In the genomic region with DNA sequence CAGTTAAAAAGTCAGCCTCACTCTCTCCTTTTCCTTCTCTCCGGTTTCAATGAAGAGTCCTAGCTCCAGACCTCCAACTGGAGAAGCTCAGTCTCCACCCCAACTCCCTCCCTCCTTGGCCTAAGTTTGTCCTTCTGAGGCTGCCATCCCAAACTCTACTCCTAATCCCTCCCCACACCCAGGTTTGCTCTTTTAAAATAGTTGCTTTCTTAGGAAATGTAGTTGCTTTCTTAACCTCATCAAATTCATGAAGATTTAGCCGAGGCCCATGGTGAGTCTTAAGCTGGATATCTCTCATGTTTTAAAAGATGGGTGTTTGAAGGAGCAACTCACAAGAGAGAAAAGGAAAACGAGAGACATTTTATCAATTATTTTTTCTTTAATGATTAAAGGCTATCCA, we compare ENCODE assay signal across 8 cellular contexts. TPM values are rescaled to one million over a fixed set of nuclear protein-coding genes. Genes with fewer than 3 reads are reported as not detected.
DNase-seq lines count a peak whose midpoint lies in the region; ATAC-seq and TF ChIP-seq lines count a peak whose summit lies in the region.

No MANE protein-coding gene starts in this region.

- TF ChIP-seq CTCF in AG09319 (IDR thresholded peaks at IDR 0.05; ENCODE audit: low read depth, low read length) (no peak), glutamatergic neuron (IDR thresholded peaks at IDR 0.05; ENCODE audit: partially characterized antibody, unreplicated experiment) (no peak)

- H3K4me3 ChIP-seq in skeletal muscle tissue (ENCODE audit: low read length in 3 of 3), result peak overlapping the region in 2 of 3 donors; percentile 31 to 41

- H3K9me3 ChIP-seq in skeletal muscle tissue (ENCODE audit: control insufficient read depth in 3 of 3, low read length in 3 of 3), result no peaks in the 10 kb centered on the region

- peak overlapping the region; percentile 96 for H3K4me3 Mint-ChIP-seq in activated CD8-positive, alpha-beta T cell treated with anti-CD3 and anti-CD28 coated beads, Interleukin-2, amount 10 ng/mL, durations not matched to agents 7 days and 5 days
- peak overlapping the region; percentile 91 for H3K4me3 Mint-ChIP-seq in glutamatergic neuron (ENCODE audit: unreplicated experiment)

- peaks cover 0 to 3% (median 0%) of the 10 kb centered on the region in 3 donors for H3K36me3 ChIP-seq in skeletal muscle tissue (ENCODE audit: control insufficient read depth in 3 of 3, insufficient read depth in 3 of 3, low read length in 3 of 3)

- no peak for ATAC-seq in activated CD8-positive, alpha-beta T cell treated with anti-CD3 and anti-CD28 coated beads, Interleukin-2, amount 10 ng/mL, durations not matched to agents 7 days and 5 days
- ATAC-seq in HG02798 (IDR thresholded peaks at IDR 0.05; ENCODE audit: poor library complexity, unreplicated experiment), result no peak
- ATAC-seq in HG03565 (IDR thresholded peaks at IDR 0.05; ENCODE audit: unreplicated experiment), result no peak

- CTCF ChIA-PET in activated CD8-positive, alpha-beta T cell treated with anti-CD3 and anti-CD28 coated beads, Interleukin-2, amount 10 ng/mL, durations not matched to agents 7 days and 5 days (lab: Charles Lee), result interaction anchor here (0.9 to 1.0 kb wide), 2 partner anchors 9 to 27 kb away, joined by 3 read pairs; no protein-coding TSS in a partner anchor

- no peak overlapping the region for H3K9ac ChIP-seq in skeletal muscle tissue (ENCODE audit: low read depth in 1 of 3, low read length in 3 of 3)

- H3K36me3 Mint-ChIP-seq in activated CD8-positive, alpha-beta T cell treated with anti-CD3 and anti-CD28 coated beads, Interleukin-2, amount 10 ng/mL, durations not matched to agents 7 days and 5 days (ENCODE audit: low read depth), result peaks cover 12% of the 10 kb centered on the region
- H3K36me3 Mint-ChIP-seq in glutamatergic neuron (ENCODE audit: unreplicated experiment), result no peaks in the 10 kb centered on the region

- no peak overlapping the region for H3K27ac ChIP-seq in skeletal muscle tissue (ENCODE audit: low read depth, low read length)

- DNase-seq in AG09319 (ENCODE audit: extremely low read depth, low read depth), result peak; percentile 28
- peak; percentile 36 for DNase-seq in HK-2 (ENCODE audit: unreplicated experiment)
- peak; percentile 26 for DNase-seq in activated CD8-positive, alpha-beta T cell treated with anti-CD3 and anti-CD28 coated beads, Interleukin-2, amount 10 ng/mL, durations not matched to agents 7 days and 5 days
- DNase-seq in glutamatergic neuron, result peak; percentile 21
- DNase-seq in central memory CD4-positive, alpha-beta T cell, result no peak

- no peaks in the 10 kb centered on the region for H3K9me3 Mint-ChIP-seq in activated CD8-positive, alpha-beta T cell treated with anti-CD3 and anti-CD28 coated beads, Interleukin-2, amount 10 ng/mL, durations not matched to agents 7 days and 5 days (ENCODE audit: insufficient read depth)
- peaks cover 4% of the 10 kb centered on the region for H3K9me3 Mint-ChIP-seq in glutamatergic neuron (ENCODE audit: unreplicated experiment)

- no peaks in the 10 kb centered on the region for H3K27me3 Mint-ChIP-seq in activated CD8-positive, alpha-beta T cell treated with anti-CD3 and anti-CD28 coated beads, Interleukin-2, amount 10 ng/mL, durations not matched to agents 7 days and 5 days (ENCODE audit: low read depth)
- peaks cover 2% of the 10 kb centered on the region for H3K27me3 Mint-ChIP-seq in glutamatergic neuron (ENCODE audit: unreplicated experiment)

- H3K4me1 Mint-ChIP-seq in activated CD8-positive, alpha-beta T cell treated with anti-CD3 and anti-CD28 coated beads, Interleukin-2, amount 10 ng/mL, durations not matched to agents 7 days and 5 days (ENCODE audit: low read depth), result peaks cover 30% of the 10 kb centered on the region
- H3K4me1 Mint-ChIP-seq in glutamatergic neuron (ENCODE audit: low read depth, unreplicated experiment), result peaks cover 8% of the 10 kb centered on the region

- peak overlapping the region; percentile 77 for H3K27ac Mint-ChIP-seq in activated CD8-positive, alpha-beta T cell treated with anti-CD3 and anti-CD28 coated beads, Interleukin-2, amount 10 ng/mL, durations not matched to agents 7 days and 5 days
- peak overlapping the region; percentile 80 for H3K27ac Mint-ChIP-seq in glutamatergic neuron (ENCODE audit: unreplicated experiment)

- POLR2A ChIA-PET in activated CD8-positive, alpha-beta T cell treated with anti-CD3 and anti-CD28 coated beads, Interleukin-2, amount 10 ng/mL, durations not matched to agents 7 days and 5 days (lab: Charles Lee), result no interaction called here

- H3K4me1 ChIP-seq in skeletal muscle tissue (ENCODE audit: control insufficient read depth in 3 of 3, insufficient read depth in 3 of 3, low read length in 3 of 3), result peaks cover 3 to 4% (median 3%) of the 10 kb centered on the region in 3 donors

- no peaks in the 10 kb centered on the region for H3K27me3 ChIP-seq in skeletal muscle tissue (ENCODE audit: control insufficient read depth in 3 of 3, insufficient read depth in 3 of 3, low read length in 3 of 3)

RNA-seq across cellular contexts. Expression of a gene that starts 0.9 kb away (rescaled TPM):
- total RNA-seq in activated CD8-positive, alpha-beta T cell treated with anti-CD3 and anti-CD28 coated beads, Interleukin-2, amount 10 ng/mL, durations not matched to agents 7 days and 5 days, result 10 to 100 TPM; 31.7 to 31.9 TPM
- total RNA-seq in glutamatergic neuron (ENCODE audit: unreplicated experiment), result 72.4 TPM
- total RNA-seq in skeletal muscle tissue, result 33.4 TPM
